23 cellular contexts compared by ENCODE assay signal in genomic region chr9:78676623-78677022, GRCh38.
DNase-seq lines count a peak whose midpoint lies in the region; ATAC-seq lines count a peak whose summit lies in the region.
"Had no signal": no experiment of that assay in that cellular context is flagged by ENCODE, and none has a peak within 500 bp of the region (broad histone marks: within the 10 kb centered on the region; RNA-seq: fewer than 3 reads in every experiment).

No MANE protein-coding gene starts in this region.

- H3K27me3 Mint-ChIP-seq in stimulated activated naive CD8-positive, alpha-beta T cell treated with anti-CD3 and anti-CD28 coated beads, Interleukin-15, amount 100 ng/mL, for 72 hours: no peaks in the 10 kb centered on the region
- H3K27me3 Mint-ChIP-seq: progenitor cell of endocrine pancreas had no signal

- H3K4me3 Mint-ChIP-seq in stimulated activated naive CD8-positive, alpha-beta T cell treated with anti-CD3 and anti-CD28 coated beads, Interleukin-15, amount 100 ng/mL, for 72 hours: no peak overlapping the region
- H3K4me3 Mint-ChIP-seq: activated naive CD4-positive, alpha-beta T cell treated with anti-CD3 and anti-CD28 coated beads for 36 hours; activated T-cell treated with anti-CD3 and anti-CD28 coated beads, Interleukin-2, amount 50 U/mL, for 4 hours; neural progenitor cell had no signal

- H3K27me3 ChIP-seq in adipocyte (replicated peaks; ENCODE audit: control insufficient read depth, insufficient read depth, low read length): no peaks in the 10 kb centered on the region
- H3K27me3 ChIP-seq: esophagus squamous epithelium, heart left ventricle, neural progenitor cell, tibial nerve had no signal

- no peaks in the 10 kb centered on the region for H3K9me3 Mint-ChIP-seq in stimulated activated naive CD8-positive, alpha-beta T cell treated with anti-CD3 and anti-CD28 coated beads, Interleukin-15, amount 100 ng/mL, for 72 hours
- H3K9me3 Mint-ChIP-seq: activated naive CD4-positive, alpha-beta T cell treated with anti-CD3 and anti-CD28 coated beads for 36 hours; activated T-cell treated with anti-CD3 and anti-CD28 coated beads, Interleukin-2, amount 50 U/mL, for 4 hours; neural progenitor cell had no signal

- no peak for ATAC-seq in stimulated activated naive CD8-positive, alpha-beta T cell treated with anti-CD3 and anti-CD28 coated beads, Interleukin-15, amount 100 ng/mL, for 72 hours
- no peak for ATAC-seq in GM18498 (IDR thresholded peaks at IDR 0.05; ENCODE audit: unreplicated experiment)
- no peak for ATAC-seq in GM19452 (IDR thresholded peaks at IDR 0.05; ENCODE audit: unreplicated experiment)
- ATAC-seq: activated CD4-positive, CD25-positive, alpha-beta regulatory T cell treated with anti-CD3 and anti-CD28 coated beads, Interleukin-2, amount 50 U/mL, for 24 hours; activated T-cell treated with anti-CD3 and anti-CD28 coated beads, Interleukin-2, amount 50 U/mL, for 4 hours; heart left ventricle; HepG2 had no signal

- DNase-seq in GM03348 (ENCODE audit: low spot score) (peak; percentile 55), adipocyte (ENCODE audit: low read depth) (peak; percentile 39), iris pigment epithelial cell (ENCODE audit: low read depth) (peak; percentile 45), NCI-H82 (lab: John Stamatoyannopoulos, UW) (no peak)
- DNase-seq in stimulated activated naive CD8-positive, alpha-beta T cell treated with anti-CD3 and anti-CD28 coated beads, Interleukin-15, amount 100 ng/mL, for 72 hours: no peak
- DNase-seq: activated naive CD4-positive, alpha-beta T cell treated with anti-CD3 and anti-CD28 coated beads for 36 hours; activated T-cell treated with anti-CD3 and anti-CD28 coated beads, Interleukin-2, amount 50 U/mL, for 4 hours; aorta; esophagus squamous epithelium; GDM1; heart left ventricle; left ventricle myocardium inferior; NCI-H1436; NCI-H524 treated with DMSO at 0.1 percent for 48 hours; stimulated activated naive CD4-positive, alpha-beta T cell treated with Interleukin-2 at 50 U/mL for 16 hours had no signal

- H3K4me3 ChIP-seq in adipocyte (ENCODE audit: low read length): no peak overlapping the region
- H3K4me3 ChIP-seq: esophagus squamous epithelium, heart left ventricle, left ventricle myocardium inferior, neural progenitor cell, skin epidermis, tibial nerve had no signal

- no peaks in the 10 kb centered on the region for H3K36me3 ChIP-seq in adipocyte (ENCODE audit: control insufficient read depth, insufficient read depth, low read length, severe bottlenecking)
- H3K36me3 ChIP-seq: esophagus squamous epithelium, heart left ventricle, left ventricle myocardium inferior, neural progenitor cell, tibial nerve had no signal

- H3K4me1 Mint-ChIP-seq in stimulated activated naive CD8-positive, alpha-beta T cell treated with anti-CD3 and anti-CD28 coated beads, Interleukin-15, amount 100 ng/mL, for 72 hours: no peaks in the 10 kb centered on the region

- no peak overlapping the region for H3K9ac ChIP-seq in adipocyte (ENCODE audit: low read length)
- H3K9ac ChIP-seq: neural progenitor cell had no signal

- H3K9me3 ChIP-seq in adipocyte (ENCODE audit: control insufficient read depth, low read length): no peaks in the 10 kb centered on the region
- H3K9me3 ChIP-seq: esophagus squamous epithelium, heart left ventricle, left ventricle myocardium inferior, tibial nerve had no signal

- no peak overlapping the region for H3K27ac Mint-ChIP-seq in stimulated activated naive CD8-positive, alpha-beta T cell treated with anti-CD3 and anti-CD28 coated beads, Interleukin-15, amount 100 ng/mL, for 72 hours
- H3K27ac Mint-ChIP-seq: activated naive CD4-positive, alpha-beta T cell treated with anti-CD3 and anti-CD28 coated beads for 36 hours; neural progenitor cell; progenitor cell of endocrine pancreas had no signal

- H3K4me1 ChIP-seq in adipocyte (ENCODE audit: control insufficient read depth, insufficient read depth, low read length): no peaks in the 10 kb centered on the region
- H3K4me1 ChIP-seq: esophagus squamous epithelium, heart left ventricle, left ventricle myocardium inferior, tibial nerve had no signal

Comparison
In these comparisons a context has a peak if more than half of its experiments do, and no peak if none do; other contexts are left out.
1. DNase-seq: peak in GM03348 (single experiment), adipocyte (single experiment) and iris pigment epithelial cell (single experiment); none in stimulated activated naive CD8-positive, alpha-beta T cell treated with anti-CD3 and anti-CD28 coated beads, Interleukin-15, amount 100 ng/mL, for 72 hours (0 of 2) and NCI-H82 (single experiment).